1 cellular context compared by ENCODE assay signal in the genomic region with DNA sequence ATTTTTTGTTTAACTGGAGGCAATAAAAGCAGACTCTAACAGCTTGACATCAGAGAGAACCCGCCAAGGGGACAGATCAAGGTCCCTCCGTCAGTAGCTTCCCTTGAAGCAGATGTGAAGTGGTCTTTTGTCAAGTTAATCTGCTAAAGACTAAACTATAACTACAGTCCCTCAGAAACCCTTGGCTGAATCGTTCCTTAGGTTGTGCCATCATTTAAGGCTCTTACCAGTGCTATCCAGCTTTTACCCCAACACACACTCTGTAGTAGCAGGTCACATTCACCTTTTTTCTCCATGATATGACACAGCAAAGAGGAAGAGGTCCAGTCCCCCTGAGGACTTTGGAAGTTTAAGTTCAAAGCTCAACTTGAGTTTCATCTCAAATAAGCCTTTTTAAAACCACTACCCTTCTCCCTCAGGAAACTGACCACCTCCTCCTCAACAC.
A peak's percentile ranks its signal among the peaks of the same experiment; 100 is the strongest.
TF ChIP-seq lines count a peak whose summit lies in the region.

No MANE protein-coding gene starts in this region.

TF ChIP-seq in HepG2, 621 proteins besides CTCF, POLR2A, EP300 and RAD21 (continued from another document and continues in another):
- TF ChIP-seq, protein P1, sequence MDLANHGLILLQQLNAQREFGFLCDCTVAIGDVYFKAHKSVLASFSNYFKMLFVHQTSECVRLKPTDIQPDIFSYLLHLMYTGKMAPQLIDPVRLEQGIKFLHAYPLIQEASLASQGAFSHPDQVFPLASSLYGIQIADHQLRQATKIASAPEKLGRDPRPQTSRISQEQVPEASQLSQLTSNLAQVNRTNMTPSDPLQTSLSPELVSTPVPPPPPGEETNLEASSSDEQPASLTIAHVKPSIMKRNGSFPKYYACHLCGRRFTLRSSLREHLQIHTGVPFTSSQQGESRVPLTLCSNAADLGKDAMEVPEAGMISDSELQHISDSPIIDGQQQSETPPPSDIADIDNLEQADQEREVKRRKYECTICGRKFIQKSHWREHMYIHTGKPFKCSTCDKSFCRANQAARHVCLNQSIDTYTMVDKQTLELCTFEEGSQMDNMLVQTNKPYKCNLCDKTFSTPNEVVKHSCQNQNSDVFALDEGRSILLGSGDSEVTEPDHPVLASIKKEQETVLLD (CRISPR knock-in tag; IDR thresholded peaks at IDR 0.05; ENCODE audit: low read depth) = no peak
- TF ChIP-seq KAT2B (IDR thresholded peaks at IDR 0.05; ENCODE audit: borderline replicate concordance, low read depth, low read length) (no peak), GABPA (IDR thresholded peaks at IDR 0.05; ENCODE audit: low read depth, low read length) (no peak), GABPA (CRISPR knock-in tag; IDR thresholded peaks at IDR 0.05; ENCODE audit: low read depth) (0 out of 2 replicates have a peak, but pooled peaks have one; percentile 24), ISL2 (CRISPR knock-in tag; IDR thresholded peaks at IDR 0.05) (0 out of 2 replicates have a peak, but pooled peaks have one; percentile 25), EED (CRISPR knock-in tag; IDR thresholded peaks at IDR 0.05) (no peak), ZMYM2 (CRISPR knock-in tag; IDR thresholded peaks at IDR 0.05) (no peak), ZNF816 (CRISPR knock-in tag; IDR thresholded peaks at IDR 0.05; ENCODE audit: borderline replicate concordance) (no peak), ZNF124 (CRISPR knock-in tag; IDR thresholded peaks at IDR 0.05) (no peak), ZBTB21 (CRISPR knock-in tag; IDR thresholded peaks at IDR 0.05) (0 out of 2 replicates have a peak, but pooled peaks have one; percentile 18), BORCS8-MEF2B (CRISPR knock-in tag; IDR thresholded peaks at IDR 0.05) (no peak), ZNF737 (CRISPR knock-in tag; IDR thresholded peaks at IDR 0.05; ENCODE audit: borderline replicate concordance) (no peak), SP1 (IDR thresholded peaks at IDR 0.05) (no peak), SP1 (CRISPR knock-in tag; IDR thresholded peaks at IDR 0.05) (no peak), ZNF431 (CRISPR knock-in tag; IDR thresholded peaks at IDR 0.05; ENCODE audit: borderline replicate concordance, low read depth) (no peak), MEIS2 (CRISPR knock-in tag; IDR thresholded peaks at IDR 0.05) (peak; percentile 24; the same call in 1 of the 2 replicates), SALL2 (CRISPR knock-in tag; IDR thresholded peaks at IDR 0.05) (no peak), ZBTB8A (CRISPR knock-in tag; IDR thresholded peaks at IDR 0.05; ENCODE audit: borderline replicate concordance, low read depth) (no peak), TRIM24 (CRISPR knock-in tag; IDR thresholded peaks at IDR 0.05) (no peak), ZBTB20 (CRISPR knock-in tag; IDR thresholded peaks at IDR 0.05; ENCODE audit: borderline replicate concordance, low read depth) (no peak), NCOR1 (IDR thresholded peaks at IDR 0.05; ENCODE audit: borderline replicate concordance, low read length) (peak; percentile 90), ZNF605 (CRISPR knock-in tag; IDR thresholded peaks at IDR 0.05) (no peak), THAP11 (CRISPR knock-in tag; IDR thresholded peaks at IDR 0.05) (peak; percentile 40; the same call in 1 of the 2 replicates), HDAC1 (CRISPR knock-in tag; IDR thresholded peaks at IDR 0.05) (no peak; the same call in 1 of the 2 replicates), NFIC (IDR thresholded peaks at IDR 0.05; ENCODE audit: low read length) (peak; percentile 46), RNF2 (conservative IDR thresholded peaks at IDR 0.05; ENCODE audit: low read depth) (no peak), MEF2D (CRISPR knock-in tag; IDR thresholded peaks at IDR 0.05) (no peak), NR1H2 (CRISPR knock-in tag; IDR thresholded peaks at IDR 0.05; ENCODE audit: borderline replicate concordance, low read depth) (no peak), ZNF644 (CRISPR knock-in tag; IDR thresholded peaks at IDR 0.05; ENCODE audit: low read depth) (no peak), ZEB1 (IDR thresholded peaks at IDR 0.05; ENCODE audit: insufficient replicate concordance, low read depth) (no peak), ARHGAP35 (CRISPR knock-in tag; IDR thresholded peaks at IDR 0.05; ENCODE audit: borderline replicate concordance) (no peak), SMAD3 (CRISPR knock-in tag; IDR thresholded peaks at IDR 0.05) (0 out of 2 replicates have a peak, but pooled peaks have one; percentile 55), ZNF224 (CRISPR knock-in tag; IDR thresholded peaks at IDR 0.05) (no peak), NFKBIZ (CRISPR knock-in tag; IDR thresholded peaks at IDR 0.05) (no peak), ZFYVE20 (CRISPR knock-in tag; IDR thresholded peaks at IDR 0.05; ENCODE audit: borderline replicate concordance, low read depth) (no peak), KDM5B (CRISPR knock-in tag; IDR thresholded peaks at IDR 0.05; ENCODE audit: borderline replicate concordance) (no peak), ZNF274 (CRISPR knock-in tag; IDR thresholded peaks at IDR 0.05) (no peak), MED1 (CRISPR knock-in tag; IDR thresholded peaks at IDR 0.05) (peak; percentile 57; the same call in 1 of the 2 replicates), CREB1 (IDR thresholded peaks at IDR 0.05) (no peak), CREB1 (CRISPR knock-in tag; IDR thresholded peaks at IDR 0.05) (no peak), ZNF7 (CRISPR knock-in tag; IDR thresholded peaks at IDR 0.05) (no peak), ZNF263 (CRISPR knock-in tag; IDR thresholded peaks at IDR 0.05) (no peak)
- TF ChIP-seq, protein P2, sequence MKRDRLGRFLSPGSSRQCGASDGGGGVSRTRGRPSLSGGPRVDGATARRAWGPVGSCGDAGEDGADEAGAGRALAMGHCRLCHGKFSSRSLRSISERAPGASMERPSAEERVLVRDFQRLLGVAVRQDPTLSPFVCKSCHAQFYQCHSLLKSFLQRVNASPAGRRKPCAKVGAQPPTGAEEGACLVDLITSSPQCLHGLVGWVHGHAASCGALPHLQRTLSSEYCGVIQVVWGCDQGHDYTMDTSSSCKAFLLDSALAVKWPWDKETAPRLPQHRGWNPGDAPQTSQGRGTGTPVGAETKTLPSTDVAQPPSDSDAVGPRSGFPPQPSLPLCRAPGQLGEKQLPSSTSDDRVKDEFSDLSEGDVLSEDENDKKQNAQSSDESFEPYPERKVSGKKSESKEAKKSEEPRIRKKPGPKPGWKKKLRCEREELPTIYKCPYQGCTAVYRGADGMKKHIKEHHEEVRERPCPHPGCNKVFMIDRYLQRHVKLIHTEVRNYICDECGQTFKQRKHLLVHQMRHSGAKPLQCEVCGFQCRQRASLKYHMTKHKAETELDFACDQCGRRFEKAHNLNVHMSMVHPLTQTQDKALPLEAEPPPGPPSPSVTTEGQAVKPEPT (CRISPR knock-in tag; IDR thresholded peaks at IDR 0.05; ENCODE audit: low read depth) = no peak
- TF ChIP-seq, protein P3, sequence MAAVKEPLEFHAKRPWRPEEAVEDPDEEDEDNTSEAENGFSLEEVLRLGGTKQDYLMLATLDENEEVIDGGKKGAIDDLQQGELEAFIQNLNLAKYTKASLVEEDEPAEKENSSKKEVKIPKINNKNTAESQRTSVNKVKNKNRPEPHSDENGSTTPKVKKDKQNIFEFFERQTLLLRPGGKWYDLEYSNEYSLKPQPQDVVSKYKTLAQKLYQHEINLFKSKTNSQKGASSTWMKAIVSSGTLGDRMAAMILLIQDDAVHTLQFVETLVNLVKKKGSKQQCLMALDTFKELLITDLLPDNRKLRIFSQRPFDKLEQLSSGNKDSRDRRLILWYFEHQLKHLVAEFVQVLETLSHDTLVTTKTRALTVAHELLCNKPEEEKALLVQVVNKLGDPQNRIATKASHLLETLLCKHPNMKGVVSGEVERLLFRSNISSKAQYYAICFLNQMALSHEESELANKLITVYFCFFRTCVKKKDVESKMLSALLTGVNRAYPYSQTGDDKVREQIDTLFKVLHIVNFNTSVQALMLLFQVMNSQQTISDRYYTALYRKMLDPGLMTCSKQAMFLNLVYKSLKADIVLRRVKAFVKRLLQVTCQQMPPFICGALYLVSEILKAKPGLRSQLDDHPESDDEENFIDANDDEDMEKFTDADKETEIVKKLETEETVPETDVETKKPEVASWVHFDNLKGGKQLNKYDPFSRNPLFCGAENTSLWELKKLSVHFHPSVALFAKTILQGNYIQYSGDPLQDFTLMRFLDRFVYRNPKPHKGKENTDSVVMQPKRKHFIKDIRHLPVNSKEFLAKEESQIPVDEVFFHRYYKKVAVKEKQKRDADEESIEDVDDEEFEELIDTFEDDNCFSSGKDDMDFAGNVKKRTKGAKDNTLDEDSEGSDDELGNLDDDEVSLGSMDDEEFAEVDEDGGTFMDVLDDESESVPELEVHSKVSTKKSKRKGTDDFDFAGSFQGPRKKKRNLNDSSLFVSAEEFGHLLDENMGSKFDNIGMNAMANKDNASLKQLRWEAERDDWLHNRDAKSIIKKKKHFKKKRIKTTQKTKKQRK (IDR thresholded peaks at IDR 0.05; ENCODE audit: low read length) = no peak
- TF ChIP-seq, protein P4, sequence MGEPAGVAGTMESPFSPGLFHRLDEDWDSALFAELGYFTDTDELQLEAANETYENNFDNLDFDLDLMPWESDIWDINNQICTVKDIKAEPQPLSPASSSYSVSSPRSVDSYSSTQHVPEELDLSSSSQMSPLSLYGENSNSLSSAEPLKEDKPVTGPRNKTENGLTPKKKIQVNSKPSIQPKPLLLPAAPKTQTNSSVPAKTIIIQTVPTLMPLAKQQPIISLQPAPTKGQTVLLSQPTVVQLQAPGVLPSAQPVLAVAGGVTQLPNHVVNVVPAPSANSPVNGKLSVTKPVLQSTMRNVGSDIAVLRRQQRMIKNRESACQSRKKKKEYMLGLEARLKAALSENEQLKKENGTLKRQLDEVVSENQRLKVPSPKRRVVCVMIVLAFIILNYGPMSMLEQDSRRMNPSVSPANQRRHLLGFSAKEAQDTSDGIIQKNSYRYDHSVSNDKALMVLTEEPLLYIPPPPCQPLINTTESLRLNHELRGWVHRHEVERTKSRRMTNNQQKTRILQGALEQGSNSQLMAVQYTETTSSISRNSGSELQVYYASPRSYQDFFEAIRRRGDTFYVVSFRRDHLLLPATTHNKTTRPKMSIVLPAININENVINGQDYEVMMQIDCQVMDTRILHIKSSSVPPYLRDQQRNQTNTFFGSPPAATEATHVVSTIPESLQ (CRISPR knock-in tag; conservative IDR thresholded peaks at IDR 0.05) = no peak
- TF ChIP-seq, protein P5, sequence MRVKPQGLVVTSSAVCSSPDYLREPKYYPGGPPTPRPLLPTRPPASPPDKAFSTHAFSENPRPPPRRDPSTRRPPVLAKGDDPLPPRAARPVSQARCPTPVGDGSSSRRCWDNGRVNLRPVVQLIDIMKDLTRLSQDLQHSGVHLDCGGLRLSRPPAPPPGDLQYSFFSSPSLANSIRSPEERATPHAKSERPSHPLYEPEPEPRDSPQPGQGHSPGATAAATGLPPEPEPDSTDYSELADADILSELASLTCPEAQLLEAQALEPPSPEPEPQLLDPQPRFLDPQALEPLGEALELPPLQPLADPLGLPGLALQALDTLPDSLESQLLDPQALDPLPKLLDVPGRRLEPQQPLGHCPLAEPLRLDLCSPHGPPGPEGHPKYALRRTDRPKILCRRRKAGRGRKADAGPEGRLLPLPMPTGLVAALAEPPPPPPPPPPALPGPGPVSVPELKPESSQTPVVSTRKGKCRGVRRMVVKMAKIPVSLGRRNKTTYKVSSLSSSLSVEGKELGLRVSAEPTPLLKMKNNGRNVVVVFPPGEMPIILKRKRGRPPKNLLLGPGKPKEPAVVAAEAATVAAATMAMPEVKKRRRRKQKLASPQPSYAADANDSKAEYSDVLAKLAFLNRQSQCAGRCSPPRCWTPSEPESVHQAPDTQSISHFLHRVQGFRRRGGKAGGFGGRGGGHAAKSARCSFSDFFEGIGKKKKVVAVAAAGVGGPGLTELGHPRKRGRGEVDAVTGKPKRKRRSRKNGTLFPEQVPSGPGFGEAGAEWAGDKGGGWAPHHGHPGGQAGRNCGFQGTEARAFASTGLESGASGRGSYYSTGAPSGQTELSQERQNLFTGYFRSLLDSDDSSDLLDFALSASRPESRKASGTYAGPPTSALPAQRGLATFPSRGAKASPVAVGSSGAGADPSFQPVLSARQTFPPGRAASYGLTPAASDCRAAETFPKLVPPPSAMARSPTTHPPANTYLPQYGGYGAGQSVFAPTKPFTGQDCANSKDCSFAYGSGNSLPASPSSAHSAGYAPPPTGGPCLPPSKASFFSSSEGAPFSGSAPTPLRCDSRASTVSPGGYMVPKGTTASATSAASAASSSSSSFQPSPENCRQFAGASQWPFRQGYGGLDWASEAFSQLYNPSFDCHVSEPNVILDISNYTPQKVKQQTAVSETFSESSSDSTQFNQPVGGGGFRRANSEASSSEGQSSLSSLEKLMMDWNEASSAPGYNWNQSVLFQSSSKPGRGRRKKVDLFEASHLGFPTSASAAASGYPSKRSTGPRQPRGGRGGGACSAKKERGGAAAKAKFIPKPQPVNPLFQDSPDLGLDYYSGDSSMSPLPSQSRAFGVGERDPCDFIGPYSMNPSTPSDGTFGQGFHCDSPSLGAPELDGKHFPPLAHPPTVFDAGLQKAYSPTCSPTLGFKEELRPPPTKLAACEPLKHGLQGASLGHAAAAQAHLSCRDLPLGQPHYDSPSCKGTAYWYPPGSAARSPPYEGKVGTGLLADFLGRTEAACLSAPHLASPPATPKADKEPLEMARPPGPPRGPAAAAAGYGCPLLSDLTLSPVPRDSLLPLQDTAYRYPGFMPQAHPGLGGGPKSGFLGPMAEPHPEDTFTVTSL (CRISPR knock-in tag; IDR thresholded peaks at IDR 0.05; ENCODE audit: borderline replicate concordance) = peak; percentile 72; the same call in 1 of the 2 replicates
- TF ChIP-seq, protein P6, sequence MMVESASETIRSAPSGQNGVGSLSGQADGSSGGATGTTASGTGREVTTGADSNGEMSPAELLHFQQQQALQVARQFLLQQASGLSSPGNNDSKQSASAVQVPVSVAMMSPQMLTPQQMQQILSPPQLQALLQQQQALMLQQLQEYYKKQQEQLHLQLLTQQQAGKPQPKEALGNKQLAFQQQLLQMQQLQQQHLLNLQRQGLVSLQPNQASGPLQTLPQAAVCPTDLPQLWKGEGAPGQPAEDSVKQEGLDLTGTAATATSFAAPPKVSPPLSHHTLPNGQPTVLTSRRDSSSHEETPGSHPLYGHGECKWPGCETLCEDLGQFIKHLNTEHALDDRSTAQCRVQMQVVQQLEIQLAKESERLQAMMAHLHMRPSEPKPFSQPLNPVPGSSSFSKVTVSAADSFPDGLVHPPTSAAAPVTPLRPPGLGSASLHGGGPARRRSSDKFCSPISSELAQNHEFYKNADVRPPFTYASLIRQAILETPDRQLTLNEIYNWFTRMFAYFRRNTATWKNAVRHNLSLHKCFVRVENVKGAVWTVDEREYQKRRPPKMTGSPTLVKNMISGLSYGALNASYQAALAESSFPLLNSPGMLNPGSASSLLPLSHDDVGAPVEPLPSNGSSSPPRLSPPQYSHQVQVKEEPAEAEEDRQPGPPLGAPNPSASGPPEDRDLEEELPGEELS (CRISPR knock-in tag; IDR thresholded peaks at IDR 0.05) = peak; percentile 65; the same call in 1 of the 2 replicates
